ENCODE assay signal across 3 cellular contexts in the genomic region with DNA sequence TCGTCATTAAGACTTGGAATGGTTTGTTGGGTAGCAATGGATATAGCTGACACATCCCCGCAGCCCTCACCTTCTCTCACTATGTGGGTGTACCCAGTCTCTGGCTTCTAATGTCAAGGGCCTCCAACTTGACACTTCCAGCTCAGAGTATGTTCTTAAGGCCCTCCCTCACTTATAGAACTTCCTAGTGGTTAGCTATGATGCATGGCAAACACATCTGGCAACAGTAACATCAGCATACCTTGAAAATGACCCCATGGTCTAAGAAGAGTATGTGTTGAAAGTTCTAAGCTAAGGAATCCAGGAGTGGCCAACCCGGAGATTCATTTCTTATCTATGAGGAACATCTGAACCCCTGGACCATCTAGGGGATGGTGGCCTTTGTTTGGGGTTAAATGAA.
DNase-seq lines count a peak whose midpoint lies in the region; ATAC-seq, FAIRE-seq and TF ChIP-seq lines count a peak whose summit lies in the region.
"Not testable (repeated sequence)": the region's sequence is repeated elsewhere in the genome, so short reads cannot be mapped to it uniquely, and the experiment has no call there.

No MANE protein-coding gene starts in this region.

- not testable (repeated sequence) for H2BK5ac ChIP-seq in IMR-90 (ENCODE audit: low read depth, low read length, poor library complexity, severe bottlenecking)

- H3K4ac ChIP-seq in IMR-90 (ENCODE audit: low read depth, low read length) = not testable (repeated sequence)

- not testable (repeated sequence) for H4K20me1 ChIP-seq in IMR-90 (ENCODE audit: insufficient read depth, low read length); HepG2 (ENCODE audit: insufficient read depth, low read length)

- H2BK15ac ChIP-seq in IMR-90 (ENCODE audit: low read depth, low read length) = not testable (repeated sequence)

- not testable (repeated sequence) for H3K4me2 ChIP-seq in A549; IMR-90 (ENCODE audit: low read depth, low read length); HepG2 (ENCODE audit: low read depth, low read length)

- in situ Hi-C loops in IMR-90 (cut with MboI; ENCODE audit: low sequenced_read_pairs); HepG2 (cut with HindIII; ENCODE audit: extremely low pct_ligation_motif_present, low pct_unique_long_range_greater_than_20kb): not testable (repeated sequence)

- not testable (repeated sequence) for H3K79me1 ChIP-seq in IMR-90 (ENCODE audit: low read depth in 1 of 2, low read length in 2 of 2)

- not testable (repeated sequence) for H3K4me1 ChIP-seq in A549; IMR-90 (ENCODE audit: control insufficient read depth, insufficient read depth, low read length); HepG2 (ENCODE audit: insufficient read depth, low read length)

- not testable (repeated sequence) for H2BK120ac ChIP-seq in IMR-90 (ENCODE audit: low read depth, low read length)

- H3K18ac ChIP-seq in IMR-90 (ENCODE audit: low read depth, low read length) = not testable (repeated sequence)

- dilution Hi-C loops in IMR-90 (cut with HindIII; ENCODE audit: low sequenced_read_pairs, unreplicated experiment) = not testable (repeated sequence)

- not testable (repeated sequence) for H2AK9ac ChIP-seq in IMR-90 (replicated peaks; ENCODE audit: low read depth, low read length, poor library complexity)

- not testable (repeated sequence) for H3K27me3 ChIP-seq in IMR-90 (ENCODE audit: control insufficient read depth, insufficient read depth, low read length); HepG2 (ENCODE audit: control insufficient read depth in 1 of 2, insufficient read depth in 2 of 2, low read length in 2 of 2)

- not testable (repeated sequence) for H3K9me1 ChIP-seq in IMR-90 (ENCODE audit: insufficient read depth, low read length)

- not testable (repeated sequence) for H4K91ac ChIP-seq in IMR-90 (ENCODE audit: insufficient read depth, low read depth, low read length)

- TF ChIP-seq CTCF in A549 (IDR thresholded peaks at IDR 0.05); IMR-90 (conservative IDR thresholded peaks at IDR 0.05; ENCODE audit: low read depth, low read length); HepG2 (CRISPR knock-in tag; IDR thresholded peaks at IDR 0.05): not testable (repeated sequence)

- TF ChIP-seq EP300 in A549 (IDR thresholded peaks at IDR 0.05); HepG2 (IDR thresholded peaks at IDR 0.05; ENCODE audit: low read depth in 2 of 2, low read length in 2 of 2); HepG2 (CRISPR knock-in tag; IDR thresholded peaks at IDR 0.05; ENCODE audit: borderline replicate concordance): not testable (repeated sequence)

- H3K23ac ChIP-seq in IMR-90 (ENCODE audit: low read depth, low read length) = not testable (repeated sequence)

- not testable (repeated sequence) for H2AK5ac ChIP-seq in IMR-90 (ENCODE audit: low read depth, low read length)

- not testable (repeated sequence) for H3K27ac ChIP-seq in A549; IMR-90 (ENCODE audit: insufficient read depth, low read length); HepG2 (ENCODE audit: extremely low read length, insufficient read depth, low read length)

- POLR2A ChIA-PET in A549 (lab: Yijun Ruan, JAX); IMR-90 (lab: Charles Lee; ENCODE audit: unreplicated experiment); HepG2 (lab: Yijun Ruan, JAX): not testable (repeated sequence)

- FAIRE-seq in A549 (lab: Jason Lieb, UNC); HepG2 (lab: Jason Lieb, UNC): not testable (repeated sequence)

- peak; percentile 39 to 56; a peak in 4 of 6 replicates for ATAC-seq in A549
- peak; percentile 72 for ATAC-seq in IMR-90 (ENCODE audit: low read depth)
- ATAC-seq in HepG2 = peak; percentile 34

- H3K4me3 ChIP-seq in A549; IMR-90 (ENCODE audit: insufficient read depth, low read depth, low read length); HepG2 (replicated peaks in 1 of 3; ENCODE audit: insufficient read depth in 1 of 3, low read depth in 2 of 3, low read length in 3 of 3): not testable (repeated sequence)

- no CpG with 5 or more reads among the region's 3 CpGs for WGBS in A549 (ENCODE audit: missing lambda C conversion rate)
- no CpG with 5 or more reads among the region's 3 CpGs for whole genome bisulfite sequencing in IMR-90 (ENCODE audit: extremely low coverage in 2 of 2, insufficient read length in 1 of 2), 2 experiments
- no CpG with 5 or more reads among the region's 3 CpGs for WGBS in HepG2 (ENCODE audit: low lambda C conversion rate)

- TSS peak; percentile 48 for BruUV-seq in IMR-90 (replicated peaks; lab: Mats Ljungman, UMichigan)
- not testable (repeated sequence) for BruUV-seq in HepG2 (replicated peaks; lab: Mats Ljungman, UMichigan)

- not testable (repeated sequence) for H3K36me3 ChIP-seq in IMR-90 (ENCODE audit: control insufficient read depth, insufficient read depth, low read length); HepG2 (replicated peaks in 1 of 2; ENCODE audit: control insufficient read depth in 1 of 2, insufficient read depth in 2 of 2, low read length in 2 of 2)

- H3K9me3 ChIP-seq in A549; IMR-90 (ENCODE audit: control insufficient read depth, insufficient read depth, low read length); HepG2 (ENCODE audit: low read length): not testable (repeated sequence)

- TF ChIP-seq POLR2A in A549 (IDR thresholded peaks at IDR 0.05; ENCODE audit: low read length); IMR-90 (IDR thresholded peaks at IDR 0.05; ENCODE audit: low read depth, low read length); HepG2 (IDR thresholded peaks at IDR 0.05; ENCODE audit: insufficient read depth in 1 of 2, low read depth in 2 of 2, low read length in 2 of 2): not testable (repeated sequence)

- H3K14ac ChIP-seq in IMR-90 (replicated peaks; ENCODE audit: low read depth, low read length) = not testable (repeated sequence)

- DNase-seq in A549 (ENCODE audit: low read depth in 1 of 2, low spot score in 1 of 2); IMR-90; HepG2 (ENCODE audit: low spot score): not testable (repeated sequence)

- CTCF ChIA-PET in A549 (lab: Yijun Ruan, JAX); IMR-90 (lab: Yijun Ruan, JAX); HepG2 (lab: Yijun Ruan, JAX; ENCODE audit: low intra/inter-chr PET ratio, low total read pairs): not testable (repeated sequence)

- H2AFZ ChIP-seq in IMR-90 (replicated peaks; ENCODE audit: low read length, poor library complexity); HepG2 (ENCODE audit: low read length): not testable (repeated sequence)

- not testable (repeated sequence) for H3K56ac ChIP-seq in IMR-90 (ENCODE audit: extremely low read depth, insufficient read depth, low read length)

- not testable (repeated sequence) for H2BK20ac ChIP-seq in IMR-90 (ENCODE audit: low read depth, low read length)

- not testable (repeated sequence) for TF ChIP-seq RAD21 in A549 (conservative IDR thresholded peaks at IDR 0.05 in 1 of 2, IDR thresholded peaks at IDR 0.05 in 1 of 2); IMR-90 (IDR thresholded peaks at IDR 0.05; ENCODE audit: low read length); HepG2 (CRISPR knock-in tag; IDR thresholded peaks at IDR 0.05)

- H3K79me2 ChIP-seq in HepG2 (ENCODE audit: insufficient read depth, low read length) = not testable (repeated sequence)

- H3K9ac ChIP-seq in IMR-90 (ENCODE audit: low read depth, low read length); HepG2 (ENCODE audit: insufficient read depth, low read depth, low read length): not testable (repeated sequence)

- intact Hi-C loops in IMR-90 (cut with micrococcal nuclease); HepG2 (cut with micrococcal nuclease; ENCODE audit: unreplicated experiment): not testable (repeated sequence)

- not testable (repeated sequence) for H4K5ac ChIP-seq in IMR-90 (ENCODE audit: low read depth, low read length)

- not testable (repeated sequence) for H4K8ac ChIP-seq in IMR-90 (ENCODE audit: low read depth in 2 of 2, low read length in 2 of 2)
